ENCODE assay signal across 19 cellular contexts in the genomic region with DNA sequence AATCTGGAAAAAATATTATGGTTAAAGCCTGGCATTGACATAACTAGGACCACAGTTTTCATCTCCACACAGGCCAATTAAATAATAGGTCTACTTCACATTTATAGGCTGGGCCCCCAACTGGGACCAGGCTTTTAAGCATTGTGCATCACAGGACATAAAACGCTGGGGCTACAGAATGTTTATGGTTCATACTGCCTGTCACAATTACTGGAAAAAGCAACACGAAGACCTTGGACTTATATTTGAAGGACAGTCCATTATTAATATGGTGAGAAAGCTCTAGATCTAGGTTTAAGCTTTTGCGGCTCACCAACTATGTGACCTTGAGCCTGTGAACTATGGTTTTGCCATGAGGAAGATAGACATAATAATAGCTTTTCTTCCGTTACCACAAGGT.
"Had no signal": no experiment of that assay in that cellular context is flagged by ENCODE, and none has a peak within 500 bp of the region (broad histone marks: within the 10 kb centered on the region; RNA-seq: fewer than 3 reads in every experiment).

No MANE protein-coding gene starts in this region.

- DNase-seq: dorsolateral prefrontal cortex; effector CD4-positive, alpha-beta T cell; kidney; mesenchymal stem cell; midbrain; naive thymus-derived CD4-positive, alpha-beta T cell; nucleus accumbens; posterior cingulate gyrus; psoas muscle; right cardiac atrium; sigmoid colon; stimulated activated CD4-positive, alpha-beta T cell treated with anti-CD3 and anti-CD28 coated beads, Interleukin-4, amount 100 ng/mL, for 4 hours; stimulated activated naive CD8-positive, alpha-beta T cell treated with anti-CD3 and anti-CD28 coated beads, Interleukin-15, Interleukin-2, amounts not matched to agents 100 U/mL and 50 U/mL, for 24 hours; substantia nigra; testis; tibial artery; upper lobe of left lung had no signal

- H3K4me3 ChIP-seq: dorsolateral prefrontal cortex, psoas muscle, sigmoid colon, testis, tibial artery, upper lobe of left lung had no signal

- H3K4me1 ChIP-seq: psoas muscle, sigmoid colon, tibial artery, upper lobe of left lung had no signal

- H3K9me3 ChIP-seq: psoas muscle, sigmoid colon, testis, tibial artery, upper lobe of left lung had no signal

- H3K27ac ChIP-seq: dorsolateral prefrontal cortex, psoas muscle, sigmoid colon, testis, tibial artery, upper lobe of left lung had no signal

- H3K36me3 ChIP-seq: sigmoid colon, tibial artery, upper lobe of left lung had no signal

- H3K27me3 ChIP-seq: dorsolateral prefrontal cortex, sigmoid colon, testis, tibial artery, upper lobe of left lung had no signal

- ATAC-seq: left lobe of liver; naive thymus-derived CD4-positive, alpha-beta T cell; psoas muscle; right cardiac atrium; stimulated activated memory B cell treated with anti-CD40 and anti-IgM and Interleukin-4, amounts not matched to agents 10 μg/mL and 1 μg/mL and 100 μg/mL, for 72 hours; stimulated activated naive CD8-positive, alpha-beta T cell treated with anti-CD3 and anti-CD28 coated beads, Interleukin-15, Interleukin-2, amounts not matched to agents 100 U/mL and 50 U/mL, for 24 hours had no signal
